1 cellular context compared by ENCODE assay signal in the genomic region with DNA sequence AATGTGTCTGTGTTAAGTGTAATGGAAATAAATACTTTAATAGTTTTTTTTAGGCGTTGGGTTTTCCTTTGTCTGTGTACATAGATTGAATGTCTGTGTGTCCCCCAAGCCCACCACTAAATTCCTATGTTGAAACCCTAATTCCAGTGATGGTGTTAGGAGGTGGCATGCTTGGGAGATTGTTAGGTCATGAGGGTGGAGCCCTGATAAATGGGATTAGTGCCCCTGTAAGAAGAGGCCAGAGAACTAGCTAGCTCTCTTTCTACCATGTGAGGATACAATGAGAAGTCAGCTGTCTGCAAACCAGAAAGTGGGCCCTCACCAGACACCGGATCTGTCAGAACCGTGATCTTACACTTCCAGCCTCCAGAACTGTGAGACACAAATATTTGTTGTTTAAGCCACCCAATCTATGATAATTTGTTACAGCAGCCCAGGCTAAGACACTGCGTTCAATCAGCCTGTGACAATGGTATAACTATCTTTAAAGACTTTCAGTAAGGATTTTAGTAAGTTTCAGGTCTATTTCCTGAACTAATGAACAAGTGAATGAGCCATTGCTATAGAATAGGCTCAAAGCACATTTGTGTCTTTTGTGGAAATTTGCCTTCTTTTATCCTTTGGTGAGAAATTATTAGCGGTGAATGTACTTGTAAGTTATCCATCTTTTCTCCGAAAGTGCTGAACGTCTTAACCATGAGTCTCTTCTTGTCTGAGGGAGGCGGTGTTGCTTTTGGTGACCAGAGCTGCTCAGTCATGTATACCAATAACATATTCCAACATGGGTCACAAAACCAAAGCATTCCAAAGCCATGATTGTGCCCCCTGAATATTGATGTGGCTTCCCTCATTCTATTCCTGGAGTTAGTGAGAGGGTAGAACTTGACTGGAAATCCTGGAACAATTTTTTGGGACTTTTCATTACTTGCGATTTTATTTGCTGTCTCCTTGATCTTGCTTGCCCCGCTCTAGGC.
TF ChIP-seq lines count a peak whose summit lies in the region.

No MANE protein-coding gene starts in this region.

TF ChIP-seq in IMR-90, 13 proteins besides CTCF, POLR2A, EP300 and RAD21:
- TF ChIP-seq MAZ (IDR thresholded peaks at IDR 0.05; ENCODE audit: borderline replicate concordance, low read depth, low read length) = no peak
- no peak for TF ChIP-seq ELK1 (IDR thresholded peaks at IDR 0.05; ENCODE audit: borderline replicate concordance, low read depth, low read length)
- TF ChIP-seq RFX5 (IDR thresholded peaks at IDR 0.05; ENCODE audit: low read depth, low read length) = no peak
- no peak for TF ChIP-seq CHD1 (IDR thresholded peaks at IDR 0.05; ENCODE audit: low read depth, low read length)
- 0 out of 2 replicates have a peak, but pooled peaks have one; percentile 25 for TF ChIP-seq FOS (IDR thresholded peaks at IDR 0.05; ENCODE audit: low read depth, low read length)
- peak; percentile 10; the same call in 1 of the 2 replicates for TF ChIP-seq SMC3 (IDR thresholded peaks at IDR 0.05; ENCODE audit: low read depth, low read length)
- TF ChIP-seq MXI1 (IDR thresholded peaks at IDR 0.05; ENCODE audit: borderline replicate concordance, low read depth, low read length) = no peak
- TF ChIP-seq BHLHE40 (IDR thresholded peaks at IDR 0.05; ENCODE audit: low read depth, low read length) = no peak
- TF ChIP-seq NFE2L2 (IDR thresholded peaks at IDR 0.05; ENCODE audit: low read depth, low read length) = peak; percentile 28; the same call in 1 of the 2 replicates
